17 cellular contexts compared by ENCODE assay signal in the genomic region with DNA sequence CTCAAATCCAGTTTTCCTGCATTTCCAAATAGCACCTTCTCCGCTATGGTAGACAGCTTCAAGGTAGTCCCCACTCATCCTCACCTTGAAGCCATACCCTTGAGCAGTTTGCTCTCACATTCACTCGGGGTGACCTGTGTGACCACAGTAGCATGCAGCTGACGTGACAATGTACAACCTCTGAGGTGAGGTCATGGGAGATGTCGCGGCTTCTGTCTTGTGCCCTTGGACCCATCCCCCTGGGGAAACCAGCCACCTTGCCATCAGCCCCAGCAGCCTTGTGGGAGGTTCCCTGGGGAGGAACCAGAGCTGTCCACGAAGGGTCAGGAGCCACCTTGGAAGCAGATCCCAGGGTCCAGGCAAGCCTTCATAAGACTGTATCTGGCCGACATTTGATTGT. TPM values are rescaled to one million over a fixed set of nuclear protein-coding genes. Genes with fewer than 3 reads are reported as not detected.
DNase-seq lines count a peak whose midpoint lies in the region; ATAC-seq, FAIRE-seq and TF ChIP-seq lines count a peak whose summit lies in the region.
"Had no signal": no experiment of that assay in that cellular context is flagged by ENCODE, and none has a peak within 500 bp of the region (broad histone marks: within the 10 kb centered on the region; RNA-seq: fewer than 3 reads in every experiment).

No MANE protein-coding gene starts in this region.

- intact Hi-C loops in CD14-positive monocyte (cut with micrococcal nuclease) (no loop called here), natural killer cell (cut with micrococcal nuclease) (no loop called here)
- intact Hi-C loops in activated T-helper 2 cell treated with anti-CD3 and anti-CD28 coated beads, Interferon-gamma antibody, Interleukin-2, Interleukin-4, amounts not matched to agents 10 μg/mL and 5 μg/mL and 100 μg/mL, durations not matched to agents 14 hours and 24 hours and 36 hours (cut with micrococcal nuclease), result no loop called here

- POLR2A ChIA-PET in activated naive CD8-positive, alpha-beta T cell treated with anti-CD3 and anti-CD28 coated beads, Interleukin-2, amount 10 ng/mL, durations not matched to agents 7 days and 5 days (lab: Charles Lee), result interaction anchor here (0.8 to 2.3 kb wide), 3 partner anchors 38 to 68 kb away, joined by 3 to 18 read pairs (median 11); a partner anchor contains a TSS

- H3K4me3 Mint-ChIP-seq in CD14-positive monocyte (no peak overlapping the region), natural killer cell (no peak overlapping the region)
- H3K4me3 Mint-ChIP-seq in activated naive CD8-positive, alpha-beta T cell treated with anti-CD3 and anti-CD28 coated beads, Interleukin-2, amount 10 ng/mL, durations not matched to agents 7 days and 5 days, result peak overlapping the region; percentile 17
- no peak overlapping the region for H3K4me3 Mint-ChIP-seq in activated T-helper 2 cell treated with anti-CD3 and anti-CD28 coated beads, Interferon-gamma antibody, Interleukin-2, Interleukin-4, amounts not matched to agents 10 μg/mL and 5 μg/mL and 100 μg/mL, durations not matched to agents 14 hours and 24 hours and 36 hours (ENCODE audit: low read depth)

- DNase-seq in CD14-positive monocyte (ENCODE audit: low spot score), result no peak
- DNase-seq in GM18507 (ENCODE audit: extremely low spot score, insufficient read length, low read depth), result no peak
- DNase-seq in activated naive CD8-positive, alpha-beta T cell treated with anti-CD3 and anti-CD28 coated beads, Interleukin-2, amount 10 ng/mL, durations not matched to agents 7 days and 5 days, result no peak
- no peak for DNase-seq in natural killer cell
- DNase-seq in epidermal melanocyte (ENCODE audit: insufficient read length, low spot score), result no peak
- no peak for DNase-seq in G401 (ENCODE audit: low spot score)
- DNase-seq in activated T-helper 2 cell treated with anti-CD3 and anti-CD28 coated beads, Interferon-gamma antibody, Interleukin-2, Interleukin-4, amounts not matched to agents 10 μg/mL and 5 μg/mL and 100 μg/mL, durations not matched to agents 14 hours and 24 hours and 36 hours (ENCODE audit: low spot score), result no peak
- DNase-seq: GM23248, KBM-7, NCI-H1436, NCI-H2029 treated with DMSO at 0.1 percent for 48 hours, NCI-H2171 treated with DMSO at 0.1 percent for 48 hours, NCI-H510A, NCI-H82, PC-9 had no signal

- H3K9me3 Mint-ChIP-seq in CD14-positive monocyte (no peaks in the 10 kb centered on the region), natural killer cell (no peaks in the 10 kb centered on the region)
- no peaks in the 10 kb centered on the region for H3K9me3 Mint-ChIP-seq in activated naive CD8-positive, alpha-beta T cell treated with anti-CD3 and anti-CD28 coated beads, Interleukin-2, amount 10 ng/mL, durations not matched to agents 7 days and 5 days
- H3K9me3 Mint-ChIP-seq in activated T-helper 2 cell treated with anti-CD3 and anti-CD28 coated beads, Interferon-gamma antibody, Interleukin-2, Interleukin-4, amounts not matched to agents 10 μg/mL and 5 μg/mL and 100 μg/mL, durations not matched to agents 14 hours and 24 hours and 36 hours, result no peaks in the 10 kb centered on the region

- peaks cover 86% of the 10 kb centered on the region for H3K4me1 Mint-ChIP-seq in CD14-positive monocyte
- H3K4me1 Mint-ChIP-seq in activated naive CD8-positive, alpha-beta T cell treated with anti-CD3 and anti-CD28 coated beads, Interleukin-2, amount 10 ng/mL, durations not matched to agents 7 days and 5 days, result peaks cover 89% of the 10 kb centered on the region
- peaks cover 80 to 94% of the 10 kb centered on the region in 2 donors for H3K4me1 Mint-ChIP-seq in natural killer cell
- H3K4me1 Mint-ChIP-seq in activated T-helper 2 cell treated with anti-CD3 and anti-CD28 coated beads, Interferon-gamma antibody, Interleukin-2, Interleukin-4, amounts not matched to agents 10 μg/mL and 5 μg/mL and 100 μg/mL, durations not matched to agents 14 hours and 24 hours and 36 hours (ENCODE audit: low read depth), result peaks cover 94% of the 10 kb centered on the region

- no peak for TF ChIP-seq CTCF in CD14-positive monocyte (IDR thresholded peaks at IDR 0.05)
- TF ChIP-seq CTCF in natural killer cell (IDR thresholded peaks at IDR 0.05), result no peak

- no peaks in the 10 kb centered on the region for H3K27me3 Mint-ChIP-seq in CD14-positive monocyte (ENCODE audit: low read depth in 3 of 3)
- no peaks in the 10 kb centered on the region for H3K27me3 Mint-ChIP-seq in activated naive CD8-positive, alpha-beta T cell treated with anti-CD3 and anti-CD28 coated beads, Interleukin-2, amount 10 ng/mL, durations not matched to agents 7 days and 5 days
- H3K27me3 Mint-ChIP-seq in natural killer cell (ENCODE audit: low read depth in 2 of 2), result no peaks in the 10 kb centered on the region
- H3K27me3 Mint-ChIP-seq in activated T-helper 2 cell treated with anti-CD3 and anti-CD28 coated beads, Interferon-gamma antibody, Interleukin-2, Interleukin-4, amounts not matched to agents 10 μg/mL and 5 μg/mL and 100 μg/mL, durations not matched to agents 14 hours and 24 hours and 36 hours (ENCODE audit: low read depth), result no peaks in the 10 kb centered on the region

- peak; percentile 41 for FAIRE-seq in GM18507 (lab: Jason Lieb, UNC)
- FAIRE-seq: A549 had no signal

- in situ Hi-C loops in G401 (cut with HindIII; ENCODE audit: low sequenced_read_pairs), result no loop called here

- ATAC-seq in activated naive CD8-positive, alpha-beta T cell treated with anti-CD3 and anti-CD28 coated beads, Interleukin-2, amount 10 ng/mL, durations not matched to agents 7 days and 5 days (ENCODE audit: low read depth), result no peak
- ATAC-seq in natural killer cell, result no peak
- ATAC-seq: A549, HCT116 had no signal

- H3K36me3 Mint-ChIP-seq in CD14-positive monocyte (no peaks in the 10 kb centered on the region), natural killer cell (no peaks in the 10 kb centered on the region)
- peaks cover 5% of the 10 kb centered on the region for H3K36me3 Mint-ChIP-seq in activated naive CD8-positive, alpha-beta T cell treated with anti-CD3 and anti-CD28 coated beads, Interleukin-2, amount 10 ng/mL, durations not matched to agents 7 days and 5 days
- H3K36me3 Mint-ChIP-seq in activated T-helper 2 cell treated with anti-CD3 and anti-CD28 coated beads, Interferon-gamma antibody, Interleukin-2, Interleukin-4, amounts not matched to agents 10 μg/mL and 5 μg/mL and 100 μg/mL, durations not matched to agents 14 hours and 24 hours and 36 hours (ENCODE audit: low read depth), result no peaks in the 10 kb centered on the region

- peak overlapping the region in 4 of 7 donors; percentile 50 to 84 (median 61) for H3K27ac Mint-ChIP-seq in CD14-positive monocyte
- H3K27ac Mint-ChIP-seq in activated naive CD8-positive, alpha-beta T cell treated with anti-CD3 and anti-CD28 coated beads, Interleukin-2, amount 10 ng/mL, durations not matched to agents 7 days and 5 days, result peak overlapping the region; percentile 72
- H3K27ac Mint-ChIP-seq in natural killer cell, result peak overlapping the region; percentile 90 to 99
- H3K27ac Mint-ChIP-seq in activated T-helper 2 cell treated with anti-CD3 and anti-CD28 coated beads, Interferon-gamma antibody, Interleukin-2, Interleukin-4, amounts not matched to agents 10 μg/mL and 5 μg/mL and 100 μg/mL, durations not matched to agents 14 hours and 24 hours and 36 hours, result no peak overlapping the region

RNA-seq across cellular contexts. Expression of a gene that starts 38.3 kb away (rescaled TPM):
- polyA plus RNA-seq in CD14-positive monocyte, result 10 to 100 TPM; 10.4 to 12.7 TPM
- 10 to 100 TPM; 14.8 to 15.7 TPM for total RNA-seq in activated naive CD8-positive, alpha-beta T cell treated with anti-CD3 and anti-CD28 coated beads, Interleukin-2, amount 10 ng/mL, durations not matched to agents 7 days and 5 days
- total RNA-seq in natural killer cell, result 100 to 1,000 TPM; 109 to 231 (median 210) TPM
- not detected in 2 replicates for total RNA-seq in G401 (2014; rRNA removed; shearing (Covaris generic))
- total RNA-seq in activated T-helper 2 cell treated with anti-CD3 and anti-CD28 coated beads, Interferon-gamma antibody, Interleukin-2, Interleukin-4, amounts not matched to agents 10 μg/mL and 5 μg/mL and 100 μg/mL, durations not matched to agents 14 hours and 24 hours and 36 hours, result 21.0 and 21.7 TPM in 2 replicates

Comparison
In these comparisons a context has a peak if more than half of its experiments do, and no peak if none do; other contexts are left out.
1. RNA of a gene that starts 38.3 kb away (total RNA-seq): 109 to 231 TPM in natural killer cell, 21.0 to 21.7 TPM in activated T-helper 2 cell treated with anti-CD3 and anti-CD28 coated beads, Interferon-gamma antibody, Interleukin-2, Interleukin-4, amounts not matched to agents 10 μg/mL and 5 μg/mL and 100 μg/mL, durations not matched to agents 14 hours and 24 hours and 36 hours and 14.8 to 15.7 TPM in activated naive CD8-positive, alpha-beta T cell treated with anti-CD3 and anti-CD28 coated beads, Interleukin-2, amount 10 ng/mL, durations not matched to agents 7 days and 5 days; not detected in G401; every median in the first group is over 10 times any median in the second.